Comparison of ENCODE assay signal across 8 cellular contexts in genomic region chr18:35582310-35582682, GRCh38. TPM values are rescaled to one million over a fixed set of nuclear protein-coding genes. Genes with fewer than 3 reads are reported as not detected.
DNase-seq lines count a peak whose midpoint lies in the region; ATAC-seq and TF ChIP-seq lines count a peak whose summit lies in the region.

No MANE protein-coding gene starts in this region.

- H3K4me1 ChIP-seq in cardiac muscle cell (ENCODE audit: low read depth) (peaks cover 15% of the 10 kb centered on the region), adrenal gland (replicated peaks in 1 of 2) (peaks cover 16 to 24% of the 10 kb centered on the region in 2 donors), upper lobe of left lung (peaks cover 12 to 22% (median 17%) of the 10 kb centered on the region in 4 donors)

- no peaks in the 10 kb centered on the region for H3K9me3 ChIP-seq in cardiac muscle cell (ENCODE audit: low read depth)
- H3K9me3 ChIP-seq in adrenal gland (replicated peaks in 1 of 3) = no peaks in the 10 kb centered on the region
- H3K9me3 ChIP-seq in upper lobe of left lung = no peaks in the 10 kb centered on the region

- TF ChIP-seq POLR2A in adrenal gland (IDR thresholded peaks at IDR 0.05) (no peak), lower leg skin (IDR thresholded peaks at IDR 0.05) (no peak), upper lobe of left lung (IDR thresholded peaks at IDR 0.05) (no peak)

- H3K27ac ChIP-seq in cardiac muscle cell = no peak overlapping the region
- H3K27ac ChIP-seq in adrenal gland = peak overlapping the region in 3 of 5 donors; percentile 69 to 85 (median 75)
- H3K27ac ChIP-seq in upper lobe of left lung = peak overlapping the region; percentile 69 to 88 (median 78)

- TF ChIP-seq EP300 in upper lobe of left lung (IDR thresholded peaks at IDR 0.05) = no peak

- intact Hi-C loops in left ventricle myocardium superior (cut with micrococcal nuclease) = no loop called here
- intact Hi-C loops in adrenal gland (cut with DNase I) = no loop called here
- intact Hi-C loops in lower leg skin (cut with DNase I; ENCODE audit: low total_unique reads) = loop anchor here (5.0 kb wide), 1 partner anchor 170 kb away; no protein-coding TSS in a partner anchor

- WGBS in adrenal gland, 4 donors = 4 to 8% (median 7%) methylated on average over 4 of the region's 4 CpGs
- 9 to 12% methylated on average over 4 of the region's 4 CpGs for WGBS in lower leg skin, 2 donors
- WGBS in upper lobe of left lung, 2 donors = 6 to 8% methylated on average over 4 of the region's 4 CpGs

- H3K4me3 ChIP-seq in cardiac muscle cell (peak overlapping the region; percentile 79), adrenal gland (peak overlapping the region in 3 of 4 donors; percentile 17 to 85 (median 34)), lower leg skin (ENCODE audit: low read depth, poor library complexity, severe bottlenecking) (peak overlapping the region; percentile 73), upper lobe of left lung (peak overlapping the region; percentile 68 to 80 (median 76))

- H3K27me3 ChIP-seq in cardiac muscle cell (no peaks in the 10 kb centered on the region), adrenal gland (no peaks in the 10 kb centered on the region), upper lobe of left lung (no peaks in the 10 kb centered on the region)

- TF ChIP-seq CTCF in cardiac muscle cell (IDR thresholded peaks at IDR 0.05; ENCODE audit: low read depth, low read length) (no peak), adrenal gland (IDR thresholded peaks at IDR 0.05) (no peak), lower leg skin (IDR thresholded peaks at IDR 0.05) (no peak), upper lobe of left lung (IDR thresholded peaks at IDR 0.05) (no peak)

- DNase-seq in cardiac muscle cell (ENCODE audit: low read depth in 1 of 2, low spot score in 1 of 2) (no peak), left ventricle myocardium superior (no peak), adrenal gland (no peak), lower leg skin (ENCODE audit: low spot score in 2 of 2) (no peak), upper lobe of left lung (no peak), activated gamma-delta T cell (lab: John Stamatoyannopoulos, UW) (no peak), NCI-H1694 treated with DMSO at 0.1 percent for 48 hours (lab: John Stamatoyannopoulos, UW) (no peak), NCI-H446 (lab: John Stamatoyannopoulos, UW) (no peak)

- ATAC-seq in left ventricle myocardium superior (no peak), upper lobe of left lung (ENCODE audit: low FRiP score in 2 of 2) (no peak)

- no peaks in the 10 kb centered on the region for H3K36me3 ChIP-seq in cardiac muscle cell
- H3K36me3 ChIP-seq in adrenal gland (replicated peaks in 1 of 2) = no peaks in the 10 kb centered on the region
- H3K36me3 ChIP-seq in upper lobe of left lung = no peaks in the 10 kb centered on the region

RNA-seq across cellular contexts. Expression of gene GALNT1, which starts 0.8 kb away (rescaled TPM):
- total RNA-seq in cardiac muscle cell = 47.4 and 49.4 TPM in 2 replicates
- polyA plus RNA-seq in cardiac muscle cell = 110 and 113 TPM in 2 replicates
- 47.0 TPM for total RNA-seq in left ventricle myocardium superior
- 10 to 100 TPM; 26.0 to 75.2 (median 65.4) TPM for total RNA-seq in adrenal gland
- polyA plus RNA-seq in adrenal gland = 10 to 100 TPM in 2 of 3 donors, 1 to 10 TPM in 1; 9.7 to 96.9 (median 10.5) TPM
- total RNA-seq in lower leg skin = 100 to 1,000 TPM in 2 of 4 donors, 10 to 100 TPM in 2; 64.4 to 106 (median 93.4) TPM
- 10 to 100 TPM; 15.0 to 70.9 (median 38.3) TPM for total RNA-seq in upper lobe of left lung
